In genomic region chr11:86715611-86716010, GRCh38 we compare ENCODE assay signal across 25 cellular contexts.
"Had no signal": no experiment of that assay in that cellular context is flagged by ENCODE, and none has a peak within 500 bp of the region (broad histone marks: within the 10 kb centered on the region; RNA-seq: fewer than 3 reads in every experiment).

No MANE protein-coding gene starts in this region.

- H3K36me3 ChIP-seq: esophagus squamous epithelium, heart right ventricle, left lung, prostate gland, right atrium auricular region, stomach, tibial artery, upper lobe of left lung had no signal

- H3K27ac ChIP-seq: esophagus squamous epithelium, heart right ventricle, left lung, prostate gland, right atrium auricular region, stomach, tibial artery, upper lobe of left lung had no signal

- H3K4me1 ChIP-seq: left lung, prostate gland, right atrium auricular region, stomach, upper lobe of left lung had no signal

- H3K4me3 ChIP-seq: esophagus squamous epithelium, heart right ventricle, left lung, prostate gland, right atrium auricular region, stomach, tibial artery, upper lobe of left lung had no signal

- H3K27ac Mint-ChIP-seq: effector memory CD8-positive, alpha-beta T cell; naive thymus-derived CD8-positive, alpha-beta T cell; nephron progenitor cell; stimulated activated effector memory CD8-positive, alpha-beta T cell treated with anti-CD3 and anti-CD28 coated beads, Interleukin-12 subunit alpha, Interleukin-12 subunit beta, amount 100 ng/mL, for 72 hours had no signal

- H3K27me3 ChIP-seq: esophagus squamous epithelium, heart right ventricle, left lung, right atrium auricular region, stomach, tibial artery, upper lobe of left lung had no signal

- H3K4me3 Mint-ChIP-seq: effector memory CD8-positive, alpha-beta T cell; naive thymus-derived CD8-positive, alpha-beta T cell; nephron progenitor cell; stimulated activated effector memory CD8-positive, alpha-beta T cell treated with anti-CD3 and anti-CD28 coated beads, Interleukin-12 subunit alpha, Interleukin-12 subunit beta, amount 100 ng/mL, for 72 hours had no signal

- H3K36me3 Mint-ChIP-seq: stimulated activated effector memory CD8-positive, alpha-beta T cell treated with anti-CD3 and anti-CD28 coated beads, Interleukin-12 subunit alpha, Interleukin-12 subunit beta, amount 100 ng/mL, for 72 hours had no signal

- DNase-seq: cortex of kidney; effector memory CD8-positive, alpha-beta T cell; erythroblast; esophagus squamous epithelium; foreskin melanocyte; glutamatergic neuron; heart right ventricle; hippocampal formation; left cardiac atrium; left lung; mesenchymal stem cell; midbrain; naive thymus-derived CD8-positive, alpha-beta T cell; nephron progenitor cell; nucleus accumbens; stimulated activated CD4-positive, alpha-beta T cell treated with anti-CD3 and anti-CD28 coated beads, Interleukin-2, amount 100 ng/mL, for 24 hours; stimulated activated CD4-positive, alpha-beta T cell treated with anti-CD3 and anti-CD28 coated beads, Interleukin-4, amount 100 ng/mL, for 24 hours; stimulated activated naive CD4-positive, alpha-beta T cell treated with Interleukin-2 at 50 U/mL for 16 hours; stomach; tibial artery; upper lobe of left lung had no signal

- H3K4me1 Mint-ChIP-seq: naive thymus-derived CD8-positive, alpha-beta T cell; stimulated activated effector memory CD8-positive, alpha-beta T cell treated with anti-CD3 and anti-CD28 coated beads, Interleukin-12 subunit alpha, Interleukin-12 subunit beta, amount 100 ng/mL, for 72 hours had no signal

- H3K9me3 ChIP-seq: esophagus squamous epithelium, left lung, prostate gland, right atrium auricular region, stomach, tibial artery, upper lobe of left lung had no signal

- ATAC-seq: effector memory CD8-positive, alpha-beta T cell; heart right ventricle; left cardiac atrium; left lung; naive thymus-derived CD8-positive, alpha-beta T cell; sciatic nerve; stimulated activated effector memory CD8-positive, alpha-beta T cell treated with anti-CD3 and anti-CD28 coated beads, Interleukin-12 subunit alpha, Interleukin-12 subunit beta, amount 100 ng/mL, for 72 hours had no signal
